In the genomic region with DNA sequence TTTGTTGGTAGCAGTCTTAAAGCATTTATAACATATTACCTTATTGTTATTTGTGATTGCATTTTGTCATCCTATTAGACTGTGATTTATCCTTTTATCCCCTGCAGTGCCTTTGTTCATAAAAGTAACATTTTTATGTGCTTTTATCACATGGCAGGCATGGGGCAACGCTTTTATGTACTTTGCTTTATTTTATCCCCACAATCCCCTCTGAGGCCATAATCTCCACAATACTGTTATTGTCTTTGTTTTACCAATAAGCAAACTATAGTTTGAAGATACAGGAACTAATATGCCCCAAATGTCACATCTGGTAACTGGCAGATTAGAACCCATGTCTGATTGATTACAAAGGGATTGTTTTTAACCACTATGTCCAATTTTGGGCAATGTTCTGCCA, we compare ENCODE assay signal across 28 cellular contexts.
"Had no signal": no experiment of that assay in that cellular context is flagged by ENCODE, and none has a peak within 500 bp of the region (broad histone marks: within the 10 kb centered on the region; RNA-seq: fewer than 3 reads in every experiment).

No MANE protein-coding gene starts in this region.

- H3K4me1 Mint-ChIP-seq: stimulated activated effector memory CD8-positive, alpha-beta T cell treated with anti-CD3 and anti-CD28 coated beads, Interleukin-12 subunit alpha, Interleukin-12 subunit beta, amount 100 ng/mL, for 72 hours; stimulated activated memory B cell treated with anti-CD40 and anti-IgM and Interleukin-4, amounts not matched to agents 10 μg/mL and 1 μg/mL and 100 μg/mL, for 72 hours; stimulated activated naive B cell treated with anti-CD40 and anti-IgM and Interleukin-4, amounts not matched to agents 10 μg/mL and 1 μg/mL and 100 μg/mL, for 72 hours; stimulated activated naive CD8-positive, alpha-beta T cell treated with anti-CD3 and anti-CD28 coated beads, Interleukin-15, amount 100 ng/mL, for 72 hours had no signal

- H3K4me3 Mint-ChIP-seq: stimulated activated effector memory CD8-positive, alpha-beta T cell treated with anti-CD3 and anti-CD28 coated beads, Interleukin-12 subunit alpha, Interleukin-12 subunit beta, amount 100 ng/mL, for 72 hours; stimulated activated memory B cell treated with anti-CD40 and anti-IgM and Interleukin-4, amounts not matched to agents 10 μg/mL and 1 μg/mL and 100 μg/mL, for 72 hours; stimulated activated naive B cell treated with anti-CD40 and anti-IgM and Interleukin-4, amounts not matched to agents 10 μg/mL and 1 μg/mL and 100 μg/mL, for 72 hours; stimulated activated naive CD8-positive, alpha-beta T cell treated with anti-CD3 and anti-CD28 coated beads, Interleukin-15, amount 100 ng/mL, for 72 hours; stimulated activated naive CD8-positive, alpha-beta T cell treated with anti-CD3 and anti-CD28 coated beads, Interleukin-15, Interleukin-2, amounts not matched to agents 100 ng/mL and 50 ng/mL, for 24 hours; type B pancreatic cell had no signal

- H3K27me3 Mint-ChIP-seq: stimulated activated memory B cell treated with anti-CD40 and anti-IgM and Interleukin-4, amounts not matched to agents 10 μg/mL and 1 μg/mL and 100 μg/mL, for 72 hours; stimulated activated naive CD8-positive, alpha-beta T cell treated with anti-CD3 and anti-CD28 coated beads, Interleukin-15, amount 100 ng/mL, for 72 hours; stimulated activated naive CD8-positive, alpha-beta T cell treated with anti-CD3 and anti-CD28 coated beads, Interleukin-15, Interleukin-2, amounts not matched to agents 100 ng/mL and 50 ng/mL, for 24 hours had no signal

- H3K27ac ChIP-seq: stomach, suprapubic skin, testis, thoracic aorta, thyroid gland, tibial artery, tibial nerve, transverse colon, upper lobe of left lung, upper lobe of right lung, uterus, vagina had no signal

- ATAC-seq: stimulated activated effector memory CD8-positive, alpha-beta T cell treated with anti-CD3 and anti-CD28 coated beads, Interleukin-12 subunit alpha, Interleukin-12 subunit beta, amount 100 ng/mL, for 72 hours; stimulated activated memory B cell treated with anti-CD40 and anti-IgM and Interleukin-4, amounts not matched to agents 10 μg/mL and 1 μg/mL and 100 μg/mL, for 72 hours; stimulated activated naive B cell treated with anti-CD40 and anti-IgM and Interleukin-4, amounts not matched to agents 10 μg/mL and 1 μg/mL and 100 μg/mL, for 72 hours; stimulated activated naive CD8-positive, alpha-beta T cell treated with anti-CD3 and anti-CD28 coated beads, Interleukin-15, amount 100 ng/mL, for 72 hours; stimulated activated naive CD8-positive, alpha-beta T cell treated with anti-CD3 and anti-CD28 coated beads, Interleukin-15, Interleukin-2, amounts not matched to agents 100 U/mL and 50 U/mL, for 24 hours; upper lobe of right lung had no signal

- H3K27ac Mint-ChIP-seq: stimulated activated effector memory CD8-positive, alpha-beta T cell treated with anti-CD3 and anti-CD28 coated beads, Interleukin-12 subunit alpha, Interleukin-12 subunit beta, amount 100 ng/mL, for 72 hours; stimulated activated memory B cell treated with anti-CD40 and anti-IgM and Interleukin-4, amounts not matched to agents 10 μg/mL and 1 μg/mL and 100 μg/mL, for 72 hours; stimulated activated naive B cell treated with anti-CD40 and anti-IgM and Interleukin-4, amounts not matched to agents 10 μg/mL and 1 μg/mL and 100 μg/mL, for 72 hours; stimulated activated naive CD8-positive, alpha-beta T cell treated with anti-CD3 and anti-CD28 coated beads, Interleukin-15, amount 100 ng/mL, for 72 hours; stimulated activated naive CD8-positive, alpha-beta T cell treated with anti-CD3 and anti-CD28 coated beads, Interleukin-15, Interleukin-2, amounts not matched to agents 100 ng/mL and 50 ng/mL, for 24 hours; type B pancreatic cell had no signal

- H3K4me1 ChIP-seq: stomach, suprapubic skin, testis, thyroid gland, tibial artery, tibial nerve, transverse colon, upper lobe of left lung, upper lobe of right lung, uterus, vagina had no signal

- H3K36me3 Mint-ChIP-seq: stimulated activated effector memory CD8-positive, alpha-beta T cell treated with anti-CD3 and anti-CD28 coated beads, Interleukin-12 subunit alpha, Interleukin-12 subunit beta, amount 100 ng/mL, for 72 hours; stimulated activated memory B cell treated with anti-CD40 and anti-IgM and Interleukin-4, amounts not matched to agents 10 μg/mL and 1 μg/mL and 100 μg/mL, for 72 hours; stimulated activated naive B cell treated with anti-CD40 and anti-IgM and Interleukin-4, amounts not matched to agents 10 μg/mL and 1 μg/mL and 100 μg/mL, for 72 hours; type B pancreatic cell had no signal

- DNase-seq: stimulated activated CD4-positive, alpha-beta T cell treated with anti-CD3 and anti-CD28 coated beads, Interleukin-2, amount 100 ng/mL, for 48 hours; stimulated activated CD4-positive, alpha-beta T cell treated with anti-CD3 and anti-CD28 coated beads, Interleukin-4, amount 100 ng/mL, for 1 hour; stimulated activated CD4-positive, alpha-beta T cell treated with anti-CD3 and anti-CD28 coated beads, Interleukin-4, amount 100 ng/mL, for 24 hours; stimulated activated CD4-positive, alpha-beta T cell treated with anti-CD3 and anti-CD28 coated beads, Interleukin-4, amount 100 ng/mL, for 4 hours; stimulated activated CD8-positive, alpha-beta memory T cell treated with anti-CD3 and anti-CD28 coated beads, Interleukin-4, amount 100 ng/mL, for 48 hours; stimulated activated naive B cell treated with anti-CD40 and anti-IgM and Interleukin-4, amounts not matched to agents 10 μg/mL and 1 μg/mL and 100 μg/mL, for 72 hours; stimulated activated naive CD4-positive, alpha-beta T cell; stimulated activated naive CD4-positive, alpha-beta T cell treated with Interleukin-2 at 50 U/mL for 16 hours; stimulated activated naive CD8-positive, alpha-beta T cell treated with anti-CD3 and anti-CD28 coated beads, Interleukin-15, amount 100 ng/mL, for 72 hours; stimulated activated naive CD8-positive, alpha-beta T cell treated with anti-CD3 and anti-CD28 coated beads, Interleukin-15, Interleukin-2, amounts not matched to agents 100 U/mL and 50 U/mL, for 24 hours; stomach; substantia nigra; testis; thyroid gland; tibial artery; transverse colon; trophoblast cell; upper lobe of left lung; upper lobe of right lung; uterus had no signal

- H3K9me3 ChIP-seq: stomach, suprapubic skin, testis, thoracic aorta, thyroid gland, tibial artery, tibial nerve, transverse colon, upper lobe of left lung, upper lobe of right lung, uterus, vagina had no signal

- H3K27me3 ChIP-seq: stomach, suprapubic skin, testis, thyroid gland, tibial artery, tibial nerve, transverse colon, upper lobe of left lung, upper lobe of right lung, uterus, vagina had no signal

- H3K9me3 Mint-ChIP-seq: stimulated activated memory B cell treated with anti-CD40 and anti-IgM and Interleukin-4, amounts not matched to agents 10 μg/mL and 1 μg/mL and 100 μg/mL, for 72 hours; stimulated activated naive CD8-positive, alpha-beta T cell treated with anti-CD3 and anti-CD28 coated beads, Interleukin-15, amount 100 ng/mL, for 72 hours; stimulated activated naive CD8-positive, alpha-beta T cell treated with anti-CD3 and anti-CD28 coated beads, Interleukin-15, Interleukin-2, amounts not matched to agents 100 ng/mL and 50 ng/mL, for 24 hours; type B pancreatic cell had no signal

- H3K4me3 ChIP-seq: stomach, suprapubic skin, testis, thoracic aorta, thyroid gland, tibial artery, tibial nerve, transverse colon, upper lobe of left lung, upper lobe of right lung, uterus, vagina had no signal

- H3K36me3 ChIP-seq: stomach, suprapubic skin, thoracic aorta, thyroid gland, tibial artery, tibial nerve, transverse colon, upper lobe of left lung, upper lobe of right lung, uterus, vagina had no signal
